9 cellular contexts compared by ENCODE assay signal in the genomic region with DNA sequence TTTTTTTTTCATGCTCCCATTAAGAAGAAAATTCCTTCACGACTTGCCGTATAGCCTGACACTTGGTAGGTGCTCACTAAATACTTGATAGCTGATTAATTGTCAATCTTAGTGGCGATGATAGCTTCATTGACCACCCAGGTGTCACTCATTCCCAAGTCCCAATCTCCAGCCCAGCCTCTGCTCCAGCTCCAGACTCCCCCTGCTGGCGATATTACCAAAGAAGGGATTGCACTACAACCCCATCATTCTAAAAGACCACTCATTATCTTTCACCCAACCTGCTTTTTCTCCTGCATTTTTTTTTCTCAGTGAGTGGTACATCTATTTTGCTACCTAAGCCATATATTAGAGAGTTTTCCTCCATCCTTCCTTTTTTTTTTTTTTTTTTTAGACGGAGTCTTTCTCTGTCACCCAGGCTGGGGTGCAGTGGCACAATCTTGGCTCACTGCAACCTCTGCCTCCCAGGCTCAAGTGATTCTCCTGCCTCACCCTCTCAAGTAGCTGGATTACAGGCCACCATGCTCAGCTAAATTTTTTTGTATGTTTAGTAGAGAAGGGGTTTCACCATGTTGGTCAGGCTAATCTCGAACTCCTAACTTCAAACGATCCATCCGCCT. TPM values are rescaled to one million over a fixed set of nuclear protein-coding genes. Genes with fewer than 3 reads are reported as not detected.
DNase-seq lines count a peak whose midpoint lies in the region; ATAC-seq and TF ChIP-seq lines count a peak whose summit lies in the region.
"Had no signal": no experiment of that assay in that cellular context is flagged by ENCODE, and none has a peak within 500 bp of the region (broad histone marks: within the 10 kb centered on the region; RNA-seq: fewer than 3 reads in every experiment).

No MANE protein-coding gene starts in this region.

- peak; percentile 90 for TF ChIP-seq CTCF in cardiac fibroblast (IDR thresholded peaks at IDR 0.05; ENCODE audit: low read depth, low read length)
- peak; percentile 57 for TF ChIP-seq CTCF in lung (IDR thresholded peaks at IDR 0.05; ENCODE audit: control extremely low read depth, extremely low read depth)

- DNase-seq in Ammon's horn (ENCODE audit: low spot score) (peak; percentile 46), LoVo (ENCODE audit: low spot score) (peak; percentile 49), SW480 (ENCODE audit: low spot score) (peak; percentile 45), cardiac fibroblast (ENCODE audit: low read depth in 2 of 2) (peak; percentile 47 to 59), lung (ENCODE audit: low spot score) (peak; percentile 54), stromal cell of bone marrow (ENCODE audit: low read depth) (peak; percentile 14)

- peak; percentile 74 for ATAC-seq in GM18502 (IDR thresholded peaks at IDR 0.05; ENCODE audit: poor library complexity, unreplicated experiment)
- ATAC-seq in lung (ENCODE audit: insufficient read depth, low FRiP score), result no peak
- ATAC-seq in GM19324 (IDR thresholded peaks at IDR 0.05; ENCODE audit: low FRiP score, unreplicated experiment), result no peak

- no peaks in the 10 kb centered on the region for H3K9me3 ChIP-seq in lung (ENCODE audit: control insufficient read depth in 2 of 2, insufficient read depth in 1 of 2, low read length in 1 of 2)

- WGBS in lung, 2 donors, result 55 to 65% methylated on average over 8 of the region's 8 CpGs

- H3K27ac ChIP-seq in lung (ENCODE audit: low read depth in 1 of 2, low read length in 1 of 2), result no peak overlapping the region

- no peaks in the 10 kb centered on the region for H3K36me3 ChIP-seq in lung (ENCODE audit: control insufficient read depth in 2 of 2, insufficient read depth in 2 of 2, low read length in 2 of 2)

- H3K27me3 ChIP-seq in lung (ENCODE audit: control insufficient read depth, insufficient read depth), result no peaks in the 10 kb centered on the region

- H3K4me1 ChIP-seq in lung (ENCODE audit: control insufficient read depth in 2 of 2, insufficient read depth in 2 of 2, low read length in 2 of 2), result no peaks in the 10 kb centered on the region

- H3K4me3 ChIP-seq in cardiac fibroblast (replicated peaks in 1 of 2; ENCODE audit: low read depth in 2 of 2, low read length in 2 of 2), result no peak overlapping the region
- H3K4me3 ChIP-seq in lung, result no peak overlapping the region

RNA-seq across cellular contexts. Expression of a gene that starts 19.5 kb away (rescaled TPM):
- total RNA-seq in lung, result 10 to 100 TPM; 35.6 to 72.4 TPM
- polyA plus RNA-seq in lung, result 10 to 100 TPM; 10.1 to 23.7 TPM

RNA-seq across cellular contexts. Expression of a gene that starts 20.6 kb away (rescaled TPM):
- 1 to 10 TPM; 3.5 to 6.7 TPM for total RNA-seq in lung
- 1 to 10 TPM; 1.3 to 1.4 TPM for polyA plus RNA-seq in lung
- total RNA-seq: mononuclear cell had no signal

RNA-seq across cellular contexts. Expression of a gene that starts 41.3 kb away (rescaled TPM):
- 100 to 1,000 TPM in 1 of 2 donors, 10 to 100 TPM in 1; 76.1 to 170 TPM for total RNA-seq in lung
- 100 to 1,000 TPM in 1 of 2 donors, 10 to 100 TPM in 1; 56.2 to 117 TPM for polyA plus RNA-seq in lung
